In the genomic region with DNA sequence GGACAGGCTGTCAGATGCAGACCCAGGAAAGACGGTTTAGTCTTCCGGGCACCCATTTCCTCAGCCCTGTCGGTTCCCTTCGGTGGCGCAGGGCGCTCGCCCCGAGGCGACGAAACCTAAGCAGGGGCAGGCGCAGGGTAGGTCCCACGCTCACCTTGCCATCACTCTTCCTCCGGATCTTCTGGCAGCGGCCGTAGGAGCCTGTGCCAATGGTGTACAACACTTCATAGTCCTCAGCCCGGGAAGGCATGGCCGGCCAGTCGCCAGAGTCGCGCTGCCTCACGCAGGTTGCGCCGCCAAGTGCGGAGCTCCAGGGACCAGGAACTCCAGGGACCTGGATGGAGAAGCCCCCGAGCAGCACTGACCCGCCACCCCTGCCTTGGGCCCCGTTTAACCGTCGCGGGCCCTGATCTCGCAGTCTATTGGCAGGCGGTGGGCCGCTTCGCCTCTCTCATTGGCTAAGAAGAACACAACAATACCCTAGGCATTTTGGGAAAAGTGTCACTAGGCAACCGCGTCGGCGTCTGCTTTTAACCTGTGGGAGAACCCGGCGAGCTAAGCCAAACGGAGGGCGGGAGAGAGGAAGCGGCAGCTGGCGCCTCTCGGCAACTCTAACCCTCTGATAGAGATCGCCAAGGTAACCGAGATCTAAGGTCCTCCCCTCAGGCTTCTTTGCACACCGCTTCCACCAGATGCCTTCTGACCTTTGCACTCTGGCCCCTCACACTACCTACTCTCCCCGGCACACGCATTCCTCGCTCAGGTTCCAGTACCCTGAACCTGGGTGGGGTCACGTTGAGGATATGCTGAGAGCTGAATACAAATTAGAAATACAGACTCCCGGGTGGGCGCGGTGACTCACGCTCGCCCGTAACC, we compare ENCODE assay signal across 8 cellular contexts. TPM values are rescaled to one million over a fixed set of nuclear protein-coding genes. Genes with fewer than 3 reads are reported as not detected.
DNase-seq lines count a peak whose midpoint lies in the region; ATAC-seq, FAIRE-seq and TF ChIP-seq lines count a peak whose summit lies in the region.

TSS of gene NEK2 (minus strand) at position 392 of the 876 bp plus-strand sequence. CDS start at position 250, 142 bp downstream.

- H3K9me2 ChIP-seq in DOHH2 (replicated peaks; ENCODE audit: control insufficient read depth, low read length), result no peaks in the 10 kb centered on the region

- H3K4me3 Mint-ChIP-seq in naive thymus-derived CD4-positive, alpha-beta T cell, result peak within 1 kb of the TSS; percentile 88 to 96 (median 92)
- peak within 1 kb of the TSS; percentile 85 for H3K4me3 Mint-ChIP-seq in stimulated activated memory B cell treated with anti-CD40 and anti-IgM and Interleukin-4, amounts not matched to agents 10 μg/mL and 1 μg/mL and 100 μg/mL, for 72 hours

- no peaks in the 10 kb centered on the region for H3K9me3 ChIP-seq in DOHH2 (ENCODE audit: control insufficient read depth, insufficient read depth, low read length)
- H3K9me3 ChIP-seq in naive thymus-derived CD4-positive, alpha-beta T cell (ENCODE audit: control insufficient read depth in 2 of 3, low read length in 3 of 3), result no peaks in the 10 kb centered on the region

- H3K4me3 ChIP-seq in DOHH2 (ENCODE audit: low read length), result peak within 1 kb of the TSS; percentile 94
- H3K4me3 ChIP-seq in KMS-11 (IDR thresholded peaks at IDR 0.05; ENCODE audit: insufficient read depth, low read depth, low read length), result peak within 1 kb of the TSS; percentile 90
- H3K4me3 ChIP-seq in naive thymus-derived CD4-positive, alpha-beta T cell (ENCODE audit: low read length), result peak within 1 kb of the TSS; percentile 76

- intact Hi-C loops in naive thymus-derived CD4-positive, alpha-beta T cell (cut with micrococcal nuclease), result loop anchor here (1.0 to 5.0 kb wide), 11 partner anchors 96 to 1340 kb away; partner anchors contain the start of genes DTL (in 2 of the 2), INTS7 (in 2 of the 2), SLC30A1 (in 2 of the 2) and ANGEL2 (in 1 of the 2)

- TF ChIP-seq CTCF in DOHH2 (IDR thresholded peaks at IDR 0.05; ENCODE audit: low read depth, low read length, poor library complexity, severe bottlenecking), result no peak
- TF ChIP-seq CTCF in KMS-11 (conservative IDR thresholded peaks at IDR 0.05; ENCODE audit: low read depth, low read length), result no peak

- H3K4me1 ChIP-seq in DOHH2 (ENCODE audit: control insufficient read depth, low read length), result peaks cover 24% of the 10 kb centered on the region
- peaks cover 37% of the 10 kb centered on the region for H3K4me1 ChIP-seq in KMS-11 (ENCODE audit: low read depth, poor library complexity, severe bottlenecking)
- H3K4me1 ChIP-seq in naive thymus-derived CD4-positive, alpha-beta T cell (ENCODE audit: control insufficient read depth in 2 of 2, insufficient read depth in 2 of 2, low read length in 2 of 2), result peaks cover 5 to 7% of the 10 kb centered on the region in 2 donors

- peaks cover 23% of the 10 kb centered on the region for H3K36me3 ChIP-seq in DOHH2 (ENCODE audit: control insufficient read depth, low read length)
- no peaks in the 10 kb centered on the region for H3K36me3 ChIP-seq in KMS-11 (ENCODE audit: insufficient read depth)
- no peaks in the 10 kb centered on the region for H3K36me3 ChIP-seq in naive thymus-derived CD4-positive, alpha-beta T cell (ENCODE audit: control insufficient read depth in 2 of 3, insufficient read depth in 3 of 3, low read length in 3 of 3)

- no peaks in the 10 kb centered on the region for H3F3A ChIP-seq in DOHH2 (ENCODE audit: control insufficient read depth, insufficient read depth)

- H3K4me2 ChIP-seq in DOHH2 (ENCODE audit: low read length), result peak within 1 kb of the TSS; percentile 83
- peak within 1 kb of the TSS; percentile 95 for H3K4me2 ChIP-seq in KMS-11

- H2AFZ ChIP-seq in KMS-11 (ENCODE audit: low read depth), result peak within 1 kb of the TSS; percentile 95

- H4K20me1 ChIP-seq in DOHH2 (ENCODE audit: control insufficient read depth, insufficient read depth, low read depth, low read length) (no peaks in the 10 kb centered on the region), KMS-11 (ENCODE audit: insufficient read depth) (no peaks in the 10 kb centered on the region)

- peaks cover 0 to 2% (median 0%) of the 10 kb centered on the region in 11 donors for H3K9me3 Mint-ChIP-seq in naive thymus-derived CD4-positive, alpha-beta T cell
- no peaks in the 10 kb centered on the region for H3K9me3 Mint-ChIP-seq in stimulated activated memory B cell treated with anti-CD40 and anti-IgM and Interleukin-4, amounts not matched to agents 10 μg/mL and 1 μg/mL and 100 μg/mL, for 72 hours

- FAIRE-seq in RCC 7860 (lab: Jason Lieb, UNC), result peak; percentile 87

- H3K79me2 ChIP-seq in DOHH2 (ENCODE audit: control insufficient read depth, low read length), result peaks cover 12% of the 10 kb centered on the region
- peaks cover 11% of the 10 kb centered on the region for H3K79me2 ChIP-seq in KMS-11 (ENCODE audit: insufficient read depth, low read depth)

- H3K4me1 Mint-ChIP-seq in naive thymus-derived CD4-positive, alpha-beta T cell, result peaks cover 8 to 38% (median 13%) of the 10 kb centered on the region in 7 donors
- peaks cover 35% of the 10 kb centered on the region for H3K4me1 Mint-ChIP-seq in stimulated activated memory B cell treated with anti-CD40 and anti-IgM and Interleukin-4, amounts not matched to agents 10 μg/mL and 1 μg/mL and 100 μg/mL, for 72 hours

- CTCF ChIA-PET in naive thymus-derived CD4-positive, alpha-beta T cell (lab: Charles Lee), result interaction anchor here (2.2 kb wide), 1 partner anchor 360 kb away, joined by 5 read pairs; the partner anchor contains the start of genes DTL and INTS7

- H3K27ac Mint-ChIP-seq in naive thymus-derived CD4-positive, alpha-beta T cell, result peak within 1 kb of the TSS; percentile 45 to 88 (median 80)
- peak within 1 kb of the TSS; percentile 71 for H3K27ac Mint-ChIP-seq in stimulated activated memory B cell treated with anti-CD40 and anti-IgM and Interleukin-4, amounts not matched to agents 10 μg/mL and 1 μg/mL and 100 μg/mL, for 72 hours

- POLR2A ChIA-PET in naive thymus-derived CD4-positive, alpha-beta T cell (lab: Charles Lee), result interaction anchor here (1.4 kb wide), 1 partner anchor 15 kb away, joined by 3 read pairs; no protein-coding TSS in a partner anchor

- peaks cover 3% of the 10 kb centered on the region; the same call in 1 of the 2 replicates for H3K27me3 ChIP-seq in DOHH2 (ENCODE audit: control insufficient read depth, low read length)
- no peaks in the 10 kb centered on the region for H3K27me3 ChIP-seq in KMS-11 (ENCODE audit: insufficient read depth, low read depth)
- no peaks in the 10 kb centered on the region for H3K27me3 ChIP-seq in naive thymus-derived CD4-positive, alpha-beta T cell (ENCODE audit: control insufficient read depth in 2 of 2, insufficient read depth in 2 of 2, low read length in 2 of 2)

- peak; percentile 99 for ATAC-seq in GM21786 (IDR thresholded peaks at IDR 0.05; ENCODE audit: unreplicated experiment)
- peak; percentile 97 for ATAC-seq in naive thymus-derived CD4-positive, alpha-beta T cell
- peak; percentile 95 for ATAC-seq in stimulated activated memory B cell treated with anti-CD40 and anti-IgM and Interleukin-4, amounts not matched to agents 10 μg/mL and 1 μg/mL and 100 μg/mL, for 72 hours

- DNase-seq in RCC 7860 (ENCODE audit: low spot score), result peak; percentile 91
- DNase-seq in activated T-cell treated with anti-CD3 and anti-CD28 coated beads, Interleukin-2, amount 50 U/mL, for 48 hours, result peak; percentile 88 to 89
- DNase-seq in fibroblast of gingiva (ENCODE audit: low read depth), result peak; percentile 80
- peak; percentile 53 to 90 (median 85) for DNase-seq in naive thymus-derived CD4-positive, alpha-beta T cell

- 0 out of 2 replicates have a peak within 1 kb of the TSS, but pooled peaks have one; percentile 21 for H3K27ac ChIP-seq in DOHH2 (ENCODE audit: low read depth, low read length)
- H3K27ac ChIP-seq in KMS-11, result peak within 1 kb of the TSS; percentile 61
- peak within 1 kb of the TSS; percentile 56 for H3K27ac ChIP-seq in naive thymus-derived CD4-positive, alpha-beta T cell (ENCODE audit: low read depth, low read length)

- H3K9ac ChIP-seq in KMS-11, result peak within 1 kb of the TSS; percentile 73

- H3K27me3 Mint-ChIP-seq in naive thymus-derived CD4-positive, alpha-beta T cell, result no peaks in the 10 kb centered on the region
- no peaks in the 10 kb centered on the region for H3K27me3 Mint-ChIP-seq in stimulated activated memory B cell treated with anti-CD40 and anti-IgM and Interleukin-4, amounts not matched to agents 10 μg/mL and 1 μg/mL and 100 μg/mL, for 72 hours

- peaks cover 0 to 17% (median 0%) of the 10 kb centered on the region in 5 donors for H3K36me3 Mint-ChIP-seq in naive thymus-derived CD4-positive, alpha-beta T cell
- H3K36me3 Mint-ChIP-seq in stimulated activated memory B cell treated with anti-CD40 and anti-IgM and Interleukin-4, amounts not matched to agents 10 μg/mL and 1 μg/mL and 100 μg/mL, for 72 hours, result no peaks in the 10 kb centered on the region

RNA-seq across cellular contexts. Expression of gene NEK2, which starts in this region (rescaled TPM):
- total RNA-seq in naive thymus-derived CD4-positive, alpha-beta T cell, result 10 to 100 TPM in 1 of 5 experiments, under 1 TPM in 3, not detected in 1; 0.16 to 26.5 (median 0.25) TPM
- under 1 TPM in 1 of 2 donors, not detected in 1; 0.11 TPM for polyA plus RNA-seq in naive thymus-derived CD4-positive, alpha-beta T cell

Comparison
In these comparisons a context has a peak if more than half of its experiments do, and no peak if none do; other contexts are left out.
1. Peak in every context shown above with its lines: DNase-seq, ATAC-seq, H3K4me3 ChIP-seq and H3K27ac ChIP-seq.